In the genomic region with DNA sequence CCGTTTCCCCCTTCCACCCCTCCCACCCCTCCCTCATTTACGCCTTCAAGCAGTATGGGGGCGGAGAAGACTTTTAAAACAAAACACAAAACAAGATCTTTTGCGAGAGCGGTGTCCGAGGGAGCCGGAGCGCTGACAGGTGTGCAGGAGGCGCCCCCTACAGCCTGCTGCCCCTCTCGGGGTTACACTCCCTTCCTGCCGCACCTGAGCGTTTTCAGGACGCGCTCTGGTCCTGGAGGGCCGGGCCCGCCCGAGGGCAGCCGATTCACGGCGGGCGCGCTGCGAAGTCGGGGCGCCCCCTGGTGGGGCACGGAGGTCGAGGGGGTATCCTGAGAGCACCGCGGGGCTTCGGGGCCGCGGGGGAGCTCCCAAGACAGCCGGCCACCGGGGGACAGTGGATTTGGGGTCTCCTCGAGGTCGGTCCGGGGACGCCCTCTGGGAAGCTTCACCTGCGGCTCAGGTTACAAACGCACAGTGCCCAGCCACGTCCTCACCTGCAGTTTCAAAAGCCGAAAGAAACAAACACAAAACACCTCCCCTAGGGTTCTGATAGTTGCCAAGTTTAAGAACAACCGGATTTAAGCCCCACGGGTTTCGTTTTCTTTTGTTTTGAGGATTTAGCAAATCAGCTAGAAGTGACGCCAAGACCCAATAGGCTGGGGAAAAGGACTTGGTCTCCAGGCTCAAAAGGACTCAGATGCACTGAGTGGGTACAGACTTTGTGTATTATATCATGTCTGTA, we compare ENCODE assay signal across 8 cellular contexts.
DNase-seq lines count a peak whose midpoint lies in the region; ATAC-seq lines count a peak whose summit lies in the region.

No MANE protein-coding gene starts in this region.

- no peak overlapping the region for H3K9ac ChIP-seq in iPS-18a (ENCODE audit: low read length)

- no peaks in the 10 kb centered on the region for H3K36me3 Mint-ChIP-seq in activated naive CD8-positive, alpha-beta T cell

- peak; percentile 88 for ATAC-seq in GM21528 (IDR thresholded peaks at IDR 0.05; ENCODE audit: low FRiP score, unreplicated experiment)

- peaks cover 6% of the 10 kb centered on the region for H3K9me3 Mint-ChIP-seq in activated naive CD8-positive, alpha-beta T cell (ENCODE audit: low read depth)

- H3K4me3 ChIP-seq in iPS-18a (ENCODE audit: low read length), result peak overlapping the region; percentile 71

- peaks cover 81% of the 10 kb centered on the region for H3K27me3 ChIP-seq in iPS-18a (ENCODE audit: control insufficient read depth, insufficient read depth, low read length)

- H3K9me3 ChIP-seq in iPS-18a (ENCODE audit: control insufficient read depth, low read depth, low read length), result no peaks in the 10 kb centered on the region

- H3K27me3 Mint-ChIP-seq in activated naive CD8-positive, alpha-beta T cell, result peaks cover 38% of the 10 kb centered on the region

- H3K36me3 ChIP-seq in iPS-18a (ENCODE audit: control insufficient read depth, low read depth, low read length), result no peaks in the 10 kb centered on the region

- H3K27ac ChIP-seq in iPS-18a (ENCODE audit: low read length), result no peak overlapping the region

- DNase-seq in DMS53 treated with DMSO at 0.1 percent for 48 hours (lab: John Stamatoyannopoulos, UW; ENCODE audit: unreplicated experiment) (peak; percentile 52), HuH-7.5 (ENCODE audit: low spot score) (peak; percentile 76), SKM-1 (lab: John Stamatoyannopoulos, UW; ENCODE audit: unreplicated experiment) (peak; percentile 33), DMS114 treated with DMSO at 0.1 percent for 48 hours (lab: John Stamatoyannopoulos, UW; ENCODE audit: unreplicated experiment) (no peak)
- DNase-seq in stimulated activated CD4-positive, alpha-beta T cell treated with anti-CD3 and anti-CD28 coated beads, Interleukin-15, amount 100 ng/mL, for 24 hours, result peak; percentile 86

- H3K27ac Mint-ChIP-seq in activated naive CD8-positive, alpha-beta T cell, result no peak overlapping the region

- H3K4me3 Mint-ChIP-seq in activated naive CD8-positive, alpha-beta T cell, result peak overlapping the region; percentile 89

- peaks cover 28% of the 10 kb centered on the region for H3K4me1 Mint-ChIP-seq in activated naive CD8-positive, alpha-beta T cell (ENCODE audit: low read depth)

- H3K4me1 ChIP-seq in iPS-18a (ENCODE audit: control insufficient read depth, low read depth, low read length), result peaks cover 30% of the 10 kb centered on the region
